Comparison of ENCODE assay signal across 8 cellular contexts in the genomic region with DNA sequence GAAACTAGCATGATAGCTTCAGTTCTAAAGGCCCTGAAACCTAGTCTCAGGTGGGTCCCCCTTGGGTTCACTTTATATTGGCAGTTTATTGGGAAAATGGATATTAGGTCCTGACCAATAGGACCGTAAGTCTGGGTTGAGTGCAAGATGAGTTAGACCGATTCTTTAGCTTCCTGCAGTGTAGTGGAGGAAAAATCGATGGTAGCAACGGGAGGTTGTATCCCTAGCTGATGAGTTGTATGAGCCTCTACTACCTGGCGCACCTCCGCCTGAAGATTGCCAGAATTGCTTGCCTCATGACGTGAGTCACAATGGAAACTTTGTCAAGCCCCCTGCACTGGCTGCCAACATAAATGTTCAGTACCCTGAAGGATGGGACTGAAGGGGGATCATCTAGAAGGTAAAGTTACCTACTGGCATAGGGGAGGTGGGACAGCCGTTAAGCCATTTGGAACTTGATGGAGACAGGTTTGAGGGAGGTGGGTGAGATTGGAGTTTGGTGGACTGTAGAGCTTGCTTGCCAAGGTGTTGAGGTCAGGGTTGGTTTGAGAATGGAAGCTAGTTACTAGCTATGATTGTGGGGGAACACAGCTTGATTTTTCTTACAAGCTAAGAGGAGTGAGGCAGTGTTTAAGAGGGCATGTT. TPM values are rescaled to one million over a fixed set of nuclear protein-coding genes. Genes with fewer than 3 reads are reported as not detected.
DNase-seq lines count a peak whose midpoint lies in the region; ATAC-seq lines count a peak whose summit lies in the region.

No MANE protein-coding gene starts in this region.

- no peak for ATAC-seq in activated CD8-positive, alpha-beta memory T cell treated with anti-CD3 and anti-CD28 coated beads, Interleukin-2, amount 10 ng/mL, durations not matched to agents 7 days and 5 days
- no peak for ATAC-seq in stimulated activated memory B cell treated with anti-CD40 and anti-IgM and Interleukin-4, amounts not matched to agents 10 μg/mL and 1 μg/mL and 100 μg/mL, for 72 hours
- ATAC-seq in GM21723 (IDR thresholded peaks at IDR 0.05; ENCODE audit: unreplicated experiment) = no peak
- ATAC-seq in HG03432 (IDR thresholded peaks at IDR 0.05; ENCODE audit: unreplicated experiment) = no peak
- no peak for ATAC-seq in HG02678 (IDR thresholded peaks at IDR 0.05; ENCODE audit: unreplicated experiment)

- H3K36me3 Mint-ChIP-seq in activated CD8-positive, alpha-beta memory T cell treated with anti-CD3 and anti-CD28 coated beads, Interleukin-2, amount 10 ng/mL, durations not matched to agents 7 days and 5 days = peaks cover 74% of the 10 kb centered on the region
- peaks cover 88% of the 10 kb centered on the region for H3K36me3 Mint-ChIP-seq in stimulated activated memory B cell treated with anti-CD40 and anti-IgM and Interleukin-4, amounts not matched to agents 10 μg/mL and 1 μg/mL and 100 μg/mL, for 72 hours

- H3K27ac Mint-ChIP-seq in activated CD8-positive, alpha-beta memory T cell treated with anti-CD3 and anti-CD28 coated beads, Interleukin-2, amount 10 ng/mL, durations not matched to agents 7 days and 5 days = peak overlapping the region; percentile 99
- H3K27ac Mint-ChIP-seq in stimulated activated memory B cell treated with anti-CD40 and anti-IgM and Interleukin-4, amounts not matched to agents 10 μg/mL and 1 μg/mL and 100 μg/mL, for 72 hours = peak overlapping the region; percentile 99

- H3K4me1 Mint-ChIP-seq in activated CD8-positive, alpha-beta memory T cell treated with anti-CD3 and anti-CD28 coated beads, Interleukin-2, amount 10 ng/mL, durations not matched to agents 7 days and 5 days = peaks cover 48% of the 10 kb centered on the region
- H3K4me1 Mint-ChIP-seq in stimulated activated memory B cell treated with anti-CD40 and anti-IgM and Interleukin-4, amounts not matched to agents 10 μg/mL and 1 μg/mL and 100 μg/mL, for 72 hours = peaks cover 49% of the 10 kb centered on the region

- DNase-seq in NCI-H82 (lab: John Stamatoyannopoulos, UW) = peak; percentile 78
- DNase-seq in NCI-H82 treated with DMSO at 0.1 percent for 48 hours (lab: John Stamatoyannopoulos, UW; ENCODE audit: unreplicated experiment) = no peak
- DNase-seq in activated CD8-positive, alpha-beta memory T cell treated with anti-CD3 and anti-CD28 coated beads, Interleukin-2, amount 10 ng/mL, durations not matched to agents 7 days and 5 days = no peak
- peak; percentile 36 for DNase-seq in glomerular visceral epithelial cell (ENCODE audit: extremely low spot score)

- no peaks in the 10 kb centered on the region for H3K9me3 Mint-ChIP-seq in activated CD8-positive, alpha-beta memory T cell treated with anti-CD3 and anti-CD28 coated beads, Interleukin-2, amount 10 ng/mL, durations not matched to agents 7 days and 5 days (ENCODE audit: low read depth)
- no peaks in the 10 kb centered on the region for H3K9me3 Mint-ChIP-seq in stimulated activated memory B cell treated with anti-CD40 and anti-IgM and Interleukin-4, amounts not matched to agents 10 μg/mL and 1 μg/mL and 100 μg/mL, for 72 hours

- peak overlapping the region; percentile 98 for H3K4me3 Mint-ChIP-seq in activated CD8-positive, alpha-beta memory T cell treated with anti-CD3 and anti-CD28 coated beads, Interleukin-2, amount 10 ng/mL, durations not matched to agents 7 days and 5 days
- peak overlapping the region; percentile 95 for H3K4me3 Mint-ChIP-seq in stimulated activated memory B cell treated with anti-CD40 and anti-IgM and Interleukin-4, amounts not matched to agents 10 μg/mL and 1 μg/mL and 100 μg/mL, for 72 hours

- peaks cover 2% of the 10 kb centered on the region for H3K27me3 Mint-ChIP-seq in activated CD8-positive, alpha-beta memory T cell treated with anti-CD3 and anti-CD28 coated beads, Interleukin-2, amount 10 ng/mL, durations not matched to agents 7 days and 5 days
- no peaks in the 10 kb centered on the region for H3K27me3 Mint-ChIP-seq in stimulated activated memory B cell treated with anti-CD40 and anti-IgM and Interleukin-4, amounts not matched to agents 10 μg/mL and 1 μg/mL and 100 μg/mL, for 72 hours

- CTCF ChIA-PET in activated CD8-positive, alpha-beta memory T cell treated with anti-CD3 and anti-CD28 coated beads, Interleukin-2, amount 10 ng/mL, durations not matched to agents 7 days and 5 days (lab: Charles Lee) = interaction anchor here (0.8 to 3.2 kb wide), 9 partner anchors 8 to 261 kb away, joined by 3 to 19 read pairs (median 4); no protein-coding TSS in a partner anchor

RNA-seq across cellular contexts. Expression of a gene that starts 4.0 kb away (rescaled TPM):
- total RNA-seq in activated CD8-positive, alpha-beta memory T cell treated with anti-CD3 and anti-CD28 coated beads, Interleukin-2, amount 10 ng/mL, durations not matched to agents 7 days and 5 days = 10 to 100 TPM; 61.4 to 77.6 TPM

RNA-seq across cellular contexts. Expression of a gene that starts 43.1 kb away (rescaled TPM):
- 10 to 100 TPM; 52.8 to 55.2 TPM for total RNA-seq in activated CD8-positive, alpha-beta memory T cell treated with anti-CD3 and anti-CD28 coated beads, Interleukin-2, amount 10 ng/mL, durations not matched to agents 7 days and 5 days

Comparison
In these comparisons a context has a peak if more than half of its experiments do, and no peak if none do; other contexts are left out.
1. DNase-seq: peak in NCI-H82 (single experiment) and glomerular visceral epithelial cell (single experiment); none in NCI-H82 treated with DMSO at 0.1 percent for 48 hours (single experiment) and activated CD8-positive, alpha-beta memory T cell treated with anti-CD3 and anti-CD28 coated beads, Interleukin-2, amount 10 ng/mL, durations not matched to agents 7 days and 5 days (single experiment).